In the genomic region with DNA sequence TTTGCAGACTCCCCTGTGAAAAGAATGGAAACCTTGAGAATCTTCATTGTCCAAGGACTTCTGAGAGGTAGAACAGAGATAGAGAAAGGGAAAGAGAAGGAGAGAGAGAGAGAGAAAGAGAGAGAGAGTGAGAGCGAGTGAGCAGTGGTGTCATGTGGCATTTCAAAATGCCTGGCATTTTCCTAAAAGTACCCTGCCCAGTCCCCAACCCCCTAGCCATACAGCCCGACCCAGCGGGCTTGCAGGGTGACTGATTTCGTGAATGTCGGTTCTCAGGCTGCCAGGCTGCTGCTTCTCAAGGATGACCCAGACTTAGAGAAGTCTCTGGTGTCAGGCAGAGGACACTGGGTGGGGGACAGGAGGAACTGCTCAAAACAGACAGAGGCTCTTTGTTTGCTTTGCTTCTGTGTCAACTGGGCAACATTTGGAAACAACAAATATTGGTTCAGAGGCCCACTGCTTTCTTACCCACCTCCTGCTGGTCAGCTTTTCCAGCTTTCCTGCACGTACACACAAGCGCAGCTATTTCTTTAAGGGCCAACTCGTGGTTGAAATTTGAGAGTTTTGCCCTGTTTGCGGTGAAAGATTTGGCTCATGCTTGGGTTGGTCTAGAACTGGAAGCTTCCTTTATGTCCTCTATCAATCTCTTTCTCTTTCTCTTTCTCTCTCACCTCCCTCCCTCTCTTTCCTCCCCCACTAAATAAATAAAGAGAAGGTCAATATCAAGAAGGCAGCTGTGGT, we compare ENCODE assay signal across 9 cellular contexts. TPM values are rescaled to one million over a fixed set of nuclear protein-coding genes. Genes with fewer than 3 reads are reported as not detected.
DNase-seq lines count a peak whose midpoint lies in the region; ATAC-seq lines count a peak whose summit lies in the region.
"Had no signal": no experiment of that assay in that cellular context is flagged by ENCODE, and none has a peak within 500 bp of the region (broad histone marks: within the 10 kb centered on the region; RNA-seq: fewer than 3 reads in every experiment).

No MANE protein-coding gene starts in this region.

- H3K4me2 ChIP-seq in skeletal muscle satellite cell (ENCODE audit: low read length), result peak overlapping the region; percentile 24

- H3K36me3 ChIP-seq in skeletal muscle satellite cell (ENCODE audit: insufficient read depth, low read length), result no peaks in the 10 kb centered on the region

- ATAC-seq in GM21576 (IDR thresholded peaks at IDR 0.05; ENCODE audit: unreplicated experiment), result no peak
- ATAC-seq: activated T-helper 17 cell treated with anti-CD3 and anti-CD28 coated beads, Interleukin-2, amount 50 U/mL, for 72 hours had no signal

- no peaks in the 10 kb centered on the region for H3K9me3 ChIP-seq in skeletal muscle satellite cell (replicated peaks; ENCODE audit: low read length)

- H3K9ac ChIP-seq in skeletal muscle satellite cell (ENCODE audit: low read depth, low read length), result no peak overlapping the region

- H3K27me3 ChIP-seq in skeletal muscle satellite cell (ENCODE audit: control insufficient read depth, insufficient read depth, low read length), result peaks cover 55% of the 10 kb centered on the region

- DNase-seq in HCEC 1CT (peak; percentile 12), NCI-H774 (lab: John Stamatoyannopoulos, UW) (peak; percentile 2), fibroblast of peridontal ligament (ENCODE audit: extremely low read depth) (peak; percentile 67), NOMO-1 treated with DMSO at 0.1 percent for 48 hours (lab: John Stamatoyannopoulos, UW; ENCODE audit: unreplicated experiment) (no peak)
- no peak for DNase-seq in activated CD8-positive, alpha-beta memory T cell treated with anti-CD3 and anti-CD28 coated beads, Interleukin-2, amount 50 U/mL, for 4 hours
- DNase-seq: kidney glomerular epithelial cell had no signal

- peaks cover 8% of the 10 kb centered on the region for H3K4me1 ChIP-seq in skeletal muscle satellite cell (ENCODE audit: control insufficient read depth, insufficient read depth, low read length)

- peak overlapping the region; percentile 24 for H3K4me3 ChIP-seq in skeletal muscle satellite cell (ENCODE audit: low read length)

RNA-seq across cellular contexts. Expression of gene TF, which starts 3.7 kb away (rescaled TPM):
- 0.25 TPM in 1 of 2 replicates, not detected in the other for total RNA-seq in skeletal muscle satellite cell (2012; rRNA removed)

Comparison
In these comparisons a context has a peak if more than half of its experiments do, and no peak if none do; other contexts are left out.
1. DNase-seq: peak in HCEC 1CT (single experiment), NCI-H774 (single experiment) and fibroblast of peridontal ligament (single experiment); none in NOMO-1 treated with DMSO at 0.1 percent for 48 hours (single experiment) and activated CD8-positive, alpha-beta memory T cell treated with anti-CD3 and anti-CD28 coated beads, Interleukin-2, amount 50 U/mL, for 4 hours (single experiment).